32 cellular contexts compared by ENCODE assay signal in genomic region chr17:61227866-61228265, GRCh38.
"Had no signal": no experiment of that assay in that cellular context is flagged by ENCODE, and none has a peak within 500 bp of the region (broad histone marks: within the 10 kb centered on the region; RNA-seq: fewer than 3 reads in every experiment).

No MANE protein-coding gene starts in this region.

- H3K4me1 ChIP-seq: breast epithelium, colonic mucosa, esophagus squamous epithelium, gastroesophageal sphincter had no signal

- H3K27ac ChIP-seq: ascending aorta, breast epithelium, cardiac muscle cell, colonic mucosa, epithelial cell of prostate, esophagus squamous epithelium, gastroesophageal sphincter, heart right ventricle, WERI-Rb-1 had no signal

- H3K27me3 ChIP-seq: ascending aorta, breast epithelium, cardiac muscle cell, colonic mucosa, esophagus squamous epithelium, gastroesophageal sphincter, heart right ventricle had no signal

- H3K9me3 Mint-ChIP-seq: activated CD4-positive, alpha-beta memory T cell treated with anti-CD3 and anti-CD28 coated beads, Interleukin-2, amount 10 ng/mL, durations not matched to agents 7 days and 5 days; activated naive CD4-positive, alpha-beta T cell treated with anti-CD3 and anti-CD28 coated beads, Interleukin-2, amount 10 ng/mL, durations not matched to agents 7 days and 5 days; activated T-cell treated with anti-CD3 and anti-CD28 coated beads, Interleukin-2, amount 50 U/mL, for 24 hours; activated T-cell treated with anti-CD3 and anti-CD28 coated beads, Interleukin-2, amount 50 U/mL, for 72 hours; T-helper 2 cell treated with Interferon-gamma antibody and Interleukin-4, amounts not matched to agents 5 μg/mL and 100 μg/mL, for 36 hours had no signal

- H3K4me3 ChIP-seq: ascending aorta, breast epithelium, cardiac muscle cell, colonic mucosa, esophagus squamous epithelium, gastroesophageal sphincter, heart right ventricle had no signal

- H3K36me3 Mint-ChIP-seq: activated naive CD4-positive, alpha-beta T cell treated with anti-CD3 and anti-CD28 coated beads, Interleukin-2, amount 50 U/mL, for 72 hours; brain had no signal

- DNase-seq: activated CD4-positive, alpha-beta memory T cell treated with anti-CD3 and anti-CD28 coated beads, Interleukin-2, amount 10 ng/mL, durations not matched to agents 7 days and 5 days; activated CD4-positive, alpha-beta T cell treated with anti-CD3 and anti-CD28 coated beads for 36 hours; activated CD4-positive, alpha-beta T cell treated with anti-CD3 and anti-CD28 coated beads, Interleukin-2, amount 10 ng/mL, durations not matched to agents 7 days and 5 days; activated CD4-positive, alpha-beta T cell treated with anti-CD3 and anti-CD28 coated beads, Interleukin-2, amount 50 U/mL, for 4 hours; activated CD4-positive, CD25-positive, alpha-beta regulatory T cell; activated CD4-positive, CD25-positive, alpha-beta regulatory T cell treated with anti-CD3 and anti-CD28 coated beads, Interleukin-2, amount 50 U/mL, for 72 hours; activated CD8-positive, alpha-beta memory T cell treated with anti-CD3 and anti-CD28 coated beads, Interleukin-2, amount 50 U/mL, for 48 hours; activated gamma-delta T cell; activated naive CD4-positive, alpha-beta T cell; activated naive CD4-positive, alpha-beta T cell treated with anti-CD3 and anti-CD28 coated beads, Interleukin-2, amount 10 ng/mL, durations not matched to agents 7 days and 5 days; activated naive CD8-positive, alpha-beta T cell treated with anti-CD3 and anti-CD28 coated beads, Interleukin-2, amount 10 ng/mL, durations not matched to agents 7 days and 5 days; activated T-cell treated with anti-CD3 and anti-CD28 coated beads for 4 hours; activated T-cell treated with anti-CD3 and anti-CD28 coated beads, Interleukin-2, amount 50 U/mL, for 24 hours; activated T-cell treated with anti-CD3 and anti-CD28 coated beads, Interleukin-2, amount 50 U/mL, for 72 hours; central memory CD4-positive, alpha-beta T cell; cerebellar nuclear complex; colonic mucosa; effector CD8-positive, alpha-beta T cell; esophagus squamous epithelium; foreskin melanocyte; heart right ventricle; T-helper 17 cell; T1000; WERI-Rb-1 had no signal

- H3K4me3 Mint-ChIP-seq: activated CD4-positive, alpha-beta memory T cell treated with anti-CD3 and anti-CD28 coated beads, Interleukin-2, amount 10 ng/mL, durations not matched to agents 7 days and 5 days; activated CD4-positive, alpha-beta T cell treated with anti-CD3 and anti-CD28 coated beads for 36 hours; activated CD4-positive, alpha-beta T cell treated with anti-CD3 and anti-CD28 coated beads, Interleukin-2, amount 10 ng/mL, durations not matched to agents 7 days and 5 days; activated naive CD4-positive, alpha-beta T cell treated with anti-CD3 and anti-CD28 coated beads, Interleukin-2, amount 10 ng/mL, durations not matched to agents 7 days and 5 days; activated naive CD8-positive, alpha-beta T cell treated with anti-CD3 and anti-CD28 coated beads, Interleukin-2, amount 10 ng/mL, durations not matched to agents 7 days and 5 days; activated T-cell treated with anti-CD3 and anti-CD28 coated beads, Interleukin-2, amount 50 U/mL, for 24 hours; activated T-cell treated with anti-CD3 and anti-CD28 coated beads, Interleukin-2, amount 50 U/mL, for 72 hours; brain; T-helper 17 cell; T-helper 2 cell treated with Interferon-gamma antibody and Interleukin-4, amounts not matched to agents 5 μg/mL and 100 μg/mL, for 36 hours had no signal

- H3K36me3 ChIP-seq: ascending aorta, breast epithelium, cardiac muscle cell, colonic mucosa, esophagus squamous epithelium, gastroesophageal sphincter, heart right ventricle, WERI-Rb-1 had no signal

- ATAC-seq: activated CD4-positive, alpha-beta T cell treated with anti-CD3 and anti-CD28 coated beads for 36 hours; activated naive CD4-positive, alpha-beta T cell treated with anti-CD3 and anti-CD28 coated beads, Interleukin-2, amount 50 U/mL, for 72 hours; activated T-cell treated with anti-CD3 and anti-CD28 coated beads, Interleukin-2, amount 50 U/mL, for 72 hours; gastroesophageal sphincter; heart right ventricle; T-helper 17 cell had no signal

- H3K27ac Mint-ChIP-seq: activated CD4-positive, alpha-beta memory T cell treated with anti-CD3 and anti-CD28 coated beads, Interleukin-2, amount 10 ng/mL, durations not matched to agents 7 days and 5 days; activated CD4-positive, alpha-beta T cell treated with anti-CD3 and anti-CD28 coated beads for 36 hours; activated CD4-positive, alpha-beta T cell treated with anti-CD3 and anti-CD28 coated beads, Interleukin-2, amount 10 ng/mL, durations not matched to agents 7 days and 5 days; activated naive CD4-positive, alpha-beta T cell treated with anti-CD3 and anti-CD28 coated beads, Interleukin-2, amount 10 ng/mL, durations not matched to agents 7 days and 5 days; activated naive CD8-positive, alpha-beta T cell treated with anti-CD3 and anti-CD28 coated beads, Interleukin-2, amount 10 ng/mL, durations not matched to agents 7 days and 5 days; activated T-cell treated with anti-CD3 and anti-CD28 coated beads, Interleukin-2, amount 50 U/mL, for 24 hours; activated T-cell treated with anti-CD3 and anti-CD28 coated beads, Interleukin-2, amount 50 U/mL, for 72 hours; brain; T-helper 17 cell; T-helper 2 cell treated with Interferon-gamma antibody and Interleukin-4, amounts not matched to agents 5 μg/mL and 100 μg/mL, for 36 hours had no signal

- H3K27me3 Mint-ChIP-seq: activated CD4-positive, alpha-beta memory T cell treated with anti-CD3 and anti-CD28 coated beads, Interleukin-2, amount 10 ng/mL, durations not matched to agents 7 days and 5 days; activated CD4-positive, alpha-beta T cell treated with anti-CD3 and anti-CD28 coated beads for 36 hours; activated naive CD4-positive, alpha-beta T cell treated with anti-CD3 and anti-CD28 coated beads, Interleukin-2, amount 10 ng/mL, durations not matched to agents 7 days and 5 days; activated naive CD8-positive, alpha-beta T cell treated with anti-CD3 and anti-CD28 coated beads, Interleukin-2, amount 10 ng/mL, durations not matched to agents 7 days and 5 days; activated T-cell treated with anti-CD3 and anti-CD28 coated beads, Interleukin-2, amount 50 U/mL, for 24 hours; brain; T-helper 17 cell had no signal
